In genomic region chr4:139665079-139665689, GRCh38 we compare ENCODE assay signal across 8 cellular contexts. TPM values are rescaled to one million over a fixed set of nuclear protein-coding genes. Genes with fewer than 3 reads are reported as not detected.
DNase-seq lines count a peak whose midpoint lies in the region; ATAC-seq and TF ChIP-seq lines count a peak whose summit lies in the region.

No MANE protein-coding gene starts in this region.

- TF ChIP-seq CTCF in cardiac muscle cell (IDR thresholded peaks at IDR 0.05; ENCODE audit: low read depth, low read length) (no peak), adrenal gland (IDR thresholded peaks at IDR 0.05) (no peak), right lobe of liver (IDR thresholded peaks at IDR 0.05) (no peak), uterus (IDR thresholded peaks at IDR 0.05) (no peak), GM13976 (IDR thresholded peaks at IDR 0.05; ENCODE audit: borderline replicate concordance, control extremely low read depth, extremely low read depth, insufficient read depth, missing control alignments) (no peak)

- H3K4me3 ChIP-seq in cardiac muscle cell (peak overlapping the region; percentile 6), adrenal gland (peak overlapping the region in 2 of 4 donors; percentile 44 to 61), right lobe of liver (peak overlapping the region; percentile 49 to 72 (median 68)), uterus (peak overlapping the region; percentile 43 to 54)

- no peaks in the 10 kb centered on the region for H3K36me3 ChIP-seq in cardiac muscle cell
- no peaks in the 10 kb centered on the region for H3K36me3 ChIP-seq in adrenal gland (replicated peaks in 1 of 2)
- H3K36me3 ChIP-seq in right lobe of liver = no peaks in the 10 kb centered on the region
- H3K36me3 ChIP-seq in uterus = no peaks in the 10 kb centered on the region

- in situ Hi-C loops in GM13976 (cut with MboI; ENCODE audit: low sequenced_read_pairs, unreplicated experiment) = no loop called here

- ATAC-seq in left ventricle myocardium superior (no peak), right lobe of liver (no peak)

- 39 to 45% (median 44%) methylated on average over 10 of the region's 10 CpGs for WGBS in adrenal gland, 4 donors
- 66% methylated on average over 9 of the region's 10 CpGs for WGBS in right lobe of liver (ENCODE audit: insufficient coverage, low coverage, low lambda C conversion rate, missing lambda C conversion rate)

- H3K27ac ChIP-seq in cardiac muscle cell = peak overlapping the region; percentile 99
- peak overlapping the region; percentile 68 to 95 (median 82) for H3K27ac ChIP-seq in adrenal gland
- H3K27ac ChIP-seq in right lobe of liver = peak overlapping the region; percentile 65 to 80 (median 79)
- peak overlapping the region; percentile 82 to 84 for H3K27ac ChIP-seq in uterus

- H3K4me1 ChIP-seq in cardiac muscle cell (ENCODE audit: low read depth) (peaks cover 55% of the 10 kb centered on the region), adrenal gland (replicated peaks in 1 of 2) (peaks cover 28 to 51% of the 10 kb centered on the region in 2 donors), right lobe of liver (peaks cover 0 to 53% (median 18%) of the 10 kb centered on the region in 4 donors), uterus (no peaks in the 10 kb centered on the region)

- intact Hi-C loops in left ventricle myocardium superior (cut with micrococcal nuclease) = no loop called here
- intact Hi-C loops in adrenal gland (cut with DNase I) = no loop called here
- intact Hi-C loops in right lobe of liver (cut with DNase I) = no loop called here
- intact Hi-C loops in uterus (cut with DNase I; ENCODE audit: low total_unique reads) = no loop called here

- H3K9me3 ChIP-seq in cardiac muscle cell (ENCODE audit: low read depth) = no peaks in the 10 kb centered on the region
- no peaks in the 10 kb centered on the region for H3K9me3 ChIP-seq in adrenal gland (replicated peaks in 1 of 3)
- H3K9me3 ChIP-seq in right lobe of liver = no peaks in the 10 kb centered on the region
- no peaks in the 10 kb centered on the region for H3K9me3 ChIP-seq in uterus

- DNase-seq in cardiac muscle cell (ENCODE audit: low read depth in 1 of 2, low spot score in 1 of 2) (no peak), left ventricle myocardium superior (no peak), adrenal gland (peak in 5 of 7 donors; percentile 29 to 57 (median 40)), right lobe of liver (no peak), uterus (no peak), NOMO-1 (lab: John Stamatoyannopoulos, UW; ENCODE audit: unreplicated experiment in 2 of 2) (no peak), GM13976 (ENCODE audit: low spot score) (no peak), putamen (ENCODE audit: low spot score) (no peak)

- TF ChIP-seq POLR2A in adrenal gland (IDR thresholded peaks at IDR 0.05) (no peak), right lobe of liver (IDR thresholded peaks at IDR 0.05) (no peak), uterus (IDR thresholded peaks at IDR 0.05) (no peak)

- H3K27me3 ChIP-seq in cardiac muscle cell = no peaks in the 10 kb centered on the region
- no peaks in the 10 kb centered on the region for H3K27me3 ChIP-seq in adrenal gland
- no peaks in the 10 kb centered on the region for H3K27me3 ChIP-seq in right lobe of liver
- H3K27me3 ChIP-seq in uterus = no peaks in the 10 kb centered on the region

RNA-seq across cellular contexts. Expression of gene MGST2, which starts 0.4 kb away (rescaled TPM):
- 36.5 and 57.1 TPM in 2 replicates for total RNA-seq in cardiac muscle cell
- polyA plus RNA-seq in cardiac muscle cell = 66.9 and 90.8 TPM in 2 replicates
- 112 TPM for total RNA-seq in left ventricle myocardium superior
- 100 to 1,000 TPM in 7 of 8 donors, 10 to 100 TPM in 1; 95.5 to 246 (median 122) TPM for total RNA-seq in adrenal gland
- polyA plus RNA-seq in adrenal gland = 100 to 1,000 TPM; 110 to 271 (median 154) TPM
- 100 to 1,000 TPM; 105 to 125 (median 114) TPM for total RNA-seq in right lobe of liver
- 100 to 1,000 TPM in 1 of 4 donors, 10 to 100 TPM in 3; 19.4 to 141 (median 40.7) TPM for total RNA-seq in uterus

Comparison
In these comparisons a context has a peak if more than half of its experiments do, and no peak if none do; other contexts are left out.
1. DNase-seq: peak in adrenal gland (5 of 7); none in cardiac muscle cell (0 of 2), left ventricle myocardium superior (single experiment), right lobe of liver (0 of 3), uterus (0 of 2), NOMO-1 (0 of 2), GM13976 (single experiment) and putamen (single experiment).
2. Peak in every context shown above with its lines, with median percentiles within 50 percentile points of each other: H3K27ac ChIP-seq.